In genomic region chr17:51493206-51493605, GRCh38 we compare ENCODE assay signal across 27 cellular contexts.
"Had no signal": no experiment of that assay in that cellular context is flagged by ENCODE, and none has a peak within 500 bp of the region (broad histone marks: within the 10 kb centered on the region; RNA-seq: fewer than 3 reads in every experiment).

No MANE protein-coding gene starts in this region.

- DNase-seq: colonic mucosa; cortex of kidney; effector CD8-positive, alpha-beta T cell; effector memory CD8-positive, alpha-beta T cell; endodermal cell; erythroblast; esophagus squamous epithelium; foreskin fibroblast; foreskin melanocyte; gastrocnemius medialis; glutamatergic neuron; head of caudate nucleus; heart right ventricle; hippocampal formation; left cardiac atrium; left lung; left ventricle myocardium superior; lower lobe of right lung; mesenchymal stem cell; mucosa of descending colon; naive B cell had no signal

- H3K27ac Mint-ChIP-seq: dendritic cell treated with granulocyte-macrophage colony-stimulating factor and Interleukin-4, amounts not matched to agents 40 ng/mL and 50 ng/mL, for 4 days; effector memory CD8-positive, alpha-beta T cell; endodermal cell; mesothelial cell of epicardium; naive B cell had no signal

- H3K36me3 Mint-ChIP-seq: mesothelial cell of epicardium, naive B cell had no signal

- H3K4me3 Mint-ChIP-seq: dendritic cell treated with granulocyte-macrophage colony-stimulating factor and Interleukin-4, amounts not matched to agents 40 ng/mL and 50 ng/mL, for 4 days; effector memory CD8-positive, alpha-beta T cell; endodermal cell; mesothelial cell of epicardium; naive B cell had no signal

- ATAC-seq: effector memory CD8-positive, alpha-beta T cell; esophagus mucosa; gastrocnemius medialis; heart right ventricle; left cardiac atrium; left lung; left ventricle myocardium superior; lower lobe of right lung; mucosa of descending colon had no signal

- FAIRE-seq: endometrium, islet of Langerhans, keratinocyte had no signal

- H3K9me3 Mint-ChIP-seq: dendritic cell treated with granulocyte-macrophage colony-stimulating factor and Interleukin-4, amounts not matched to agents 40 ng/mL and 50 ng/mL, for 4 days; effector memory CD8-positive, alpha-beta T cell; endodermal cell; mesothelial cell of epicardium had no signal

- H3K4me1 Mint-ChIP-seq: naive B cell had no signal
